8 cellular contexts compared by ENCODE assay signal in genomic region chr16:69964960-69965660, GRCh38. TPM values are rescaled to one million over a fixed set of nuclear protein-coding genes. Genes with fewer than 3 reads are reported as not detected.
DNase-seq lines count a peak whose midpoint lies in the region; ATAC-seq, FAIRE-seq and TF ChIP-seq lines count a peak whose summit lies in the region.
"Not testable (repeated sequence)": the region's sequence is repeated elsewhere in the genome, so short reads cannot be mapped to it uniquely, and the experiment has no call there.

No MANE protein-coding gene starts in this region.

- not testable (repeated sequence) for H4K91ac ChIP-seq in trophoblast cell (ENCODE audit: low read depth, low read length)

- POLR2A ChIA-PET in HepG2 (lab: Yijun Ruan, JAX) = not testable (repeated sequence)

- CTCF ChIA-PET in Calu3 (lab: Charles Lee); HepG2 (lab: Yijun Ruan, JAX; ENCODE audit: low intra/inter-chr PET ratio, low total read pairs): not testable (repeated sequence)

- H3K4ac ChIP-seq in trophoblast cell (ENCODE audit: low read depth, low read length) = not testable (repeated sequence)

- not testable (repeated sequence) for H3K36me3 ChIP-seq in WERI-Rb-1; HepG2 (replicated peaks in 1 of 2; ENCODE audit: control insufficient read depth in 1 of 2, insufficient read depth in 2 of 2, low read length in 2 of 2); trophoblast cell (ENCODE audit: control insufficient read depth in 1 of 2, insufficient read depth in 2 of 2, low read length in 2 of 2); tibial artery

- not testable (repeated sequence) for H3K27ac ChIP-seq in WERI-Rb-1; HepG2 (ENCODE audit: extremely low read length, insufficient read depth, low read length); trophoblast cell (ENCODE audit: low read depth, low read length)
- peak overlapping the region; percentile 13 to 89 for H3K27ac ChIP-seq in coronary artery
- H3K27ac ChIP-seq in tibial artery = peak overlapping the region; percentile 59 to 73

- peak overlapping the region; percentile 84 for H4K8ac ChIP-seq in trophoblast cell (ENCODE audit: low read depth, low read length)

- not testable (repeated sequence) for H3K4me3 ChIP-seq in WERI-Rb-1 (ENCODE audit: low read depth, low read length)
- H3K4me3 ChIP-seq in coronary artery = peak overlapping the region; percentile 89
- peak overlapping the region; percentile 7 to 57 (median 53); a peak in 5 of 6 replicates for H3K4me3 ChIP-seq in HepG2 (replicated peaks in 1 of 3; ENCODE audit: insufficient read depth in 1 of 3, low read depth in 2 of 3, low read length in 3 of 3)
- peak overlapping the region; percentile 53 for H3K4me3 ChIP-seq in trophoblast cell (ENCODE audit: low read depth, low read length)
- H3K4me3 ChIP-seq in tibial artery = peak overlapping the region; percentile 56 to 60

- H3K27me3 ChIP-seq in WERI-Rb-1 (ENCODE audit: insufficient read depth, low read depth, severe bottlenecking); HepG2 (ENCODE audit: control insufficient read depth in 1 of 2, insufficient read depth in 2 of 2, low read length in 2 of 2); trophoblast cell (ENCODE audit: insufficient read depth, low read length); tibial artery: not testable (repeated sequence)

- not testable (repeated sequence) for H2BK12ac ChIP-seq in trophoblast cell (ENCODE audit: low read length)

- not testable (repeated sequence) for H3K23ac ChIP-seq in trophoblast cell (ENCODE audit: low read length)

- H2AK5ac ChIP-seq in trophoblast cell (ENCODE audit: low read length) = not testable (repeated sequence)

- peak overlapping the region; percentile 76 for H3K4me2 ChIP-seq in HepG2 (ENCODE audit: low read depth, low read length)
- peak overlapping the region; percentile 52 for H3K4me2 ChIP-seq in trophoblast cell (ENCODE audit: low read length)

- H3K4me1 Mint-ChIP-seq in Calu3 (ENCODE audit: low read depth, unreplicated experiment) = not testable (repeated sequence)

- not testable (repeated sequence) for H3K79me2 ChIP-seq in HepG2 (ENCODE audit: insufficient read depth, low read length); trophoblast cell (ENCODE audit: control insufficient read depth, insufficient read depth, low read length, poor library complexity)

- H3K79me1 ChIP-seq in trophoblast cell (ENCODE audit: low read length) = not testable (repeated sequence)

- WGBS in HepG2 (ENCODE audit: low lambda C conversion rate) = 59% methylated on average over 11 of the region's 68 CpGs
- WGBS in trophoblast cell (ENCODE audit: extremely low coverage, insufficient coverage, insufficient read length) = no CpG with 5 or more reads among the region's 68 CpGs

- H4K20me1 ChIP-seq in HepG2 (ENCODE audit: insufficient read depth, low read length) = not testable (repeated sequence)

- not testable (repeated sequence) for H3K4me1 ChIP-seq in HepG2 (ENCODE audit: insufficient read depth, low read length); trophoblast cell (ENCODE audit: control insufficient read depth in 1 of 2, insufficient read depth in 2 of 2, low read length in 2 of 2); tibial artery

- not testable (repeated sequence) for H2BK120ac ChIP-seq in trophoblast cell (ENCODE audit: insufficient read depth, low read length, poor library complexity)

- not testable (repeated sequence) for FAIRE-seq in HepG2 (lab: Jason Lieb, UNC)

- H4K12ac ChIP-seq in trophoblast cell (ENCODE audit: low read depth, low read length) = peak overlapping the region; percentile 54

- not testable (repeated sequence) for H3K9me3 ChIP-seq in WERI-Rb-1 (ENCODE audit: severe bottlenecking); HepG2 (ENCODE audit: low read length); trophoblast cell (ENCODE audit: insufficient read depth, low read depth, low read length); tibial artery

- H3K18ac ChIP-seq in trophoblast cell (ENCODE audit: low read length) = not testable (repeated sequence)

- H3K9ac ChIP-seq in HepG2 (ENCODE audit: insufficient read depth, low read depth, low read length) = peak overlapping the region; percentile 59
- H3K9ac ChIP-seq in trophoblast cell (ENCODE audit: low read length) = not testable (repeated sequence)

- in situ Hi-C loops in HepG2 (cut with HindIII; ENCODE audit: extremely low pct_ligation_motif_present, low pct_unique_long_range_greater_than_20kb) = not testable (repeated sequence)

- intact Hi-C loops in Calu3 (cut with micrococcal nuclease; ENCODE audit: unreplicated experiment); Right ventricle myocardium inferior (cut with DNase I); HepG2 (cut with micrococcal nuclease; ENCODE audit: unreplicated experiment); tibial artery (cut with DNase I; ENCODE audit: low total_unique reads): not testable (repeated sequence)

- not testable (repeated sequence) for H3K27ac Mint-ChIP-seq in Calu3 (ENCODE audit: unreplicated experiment)

- H2AFZ ChIP-seq in HepG2 (ENCODE audit: low read length); trophoblast cell (ENCODE audit: insufficient read depth, low read length, poor library complexity): not testable (repeated sequence)

- not testable (repeated sequence) for H2BK5ac ChIP-seq in trophoblast cell (ENCODE audit: low read depth, low read length, poor library complexity)

- not testable (repeated sequence) for TF ChIP-seq CTCF in Calu3 (IDR thresholded peaks at IDR 0.05; ENCODE audit: unreplicated experiment); WERI-Rb-1 (IDR thresholded peaks at IDR 0.05; ENCODE audit: low read depth, low read length); coronary artery (IDR thresholded peaks at IDR 0.05); HepG2 (CRISPR knock-in tag; IDR thresholded peaks at IDR 0.05); tibial artery (IDR thresholded peaks at IDR 0.05)

- DNase-seq in Calu3 = peak; percentile 36
- peak; percentile 40 for DNase-seq in WERI-Rb-1
- peak; percentile 73 for DNase-seq in coronary artery (ENCODE audit: low spot score)
- peak; percentile 89 for DNase-seq in Right ventricle myocardium inferior (ENCODE audit: missing footprints)
- not testable (repeated sequence) for DNase-seq in HepG2 (ENCODE audit: low spot score)
- peak in 1 of 2 donors; percentile 18 for DNase-seq in trophoblast cell
- peak in 1 of 2 donors; percentile 77 for DNase-seq in tibial artery

- H3K27me3 Mint-ChIP-seq in Calu3 (ENCODE audit: unreplicated experiment) = not testable (repeated sequence)

- not testable (repeated sequence) for BruUV-seq in Calu3 (replicated peaks; lab: Mats Ljungman, UMichigan)
- BruUV-seq in HepG2 (replicated peaks; lab: Mats Ljungman, UMichigan) = TSS peak; percentile 80

- not testable (repeated sequence) for TF ChIP-seq RAD21 in HepG2 (CRISPR knock-in tag; IDR thresholded peaks at IDR 0.05)

- not testable (repeated sequence) for TF ChIP-seq EP300 in HepG2 (IDR thresholded peaks at IDR 0.05; ENCODE audit: low read depth in 2 of 2, low read length in 2 of 2); HepG2 (CRISPR knock-in tag; IDR thresholded peaks at IDR 0.05; ENCODE audit: borderline replicate concordance)

- H3K9me3 Mint-ChIP-seq in Calu3 (ENCODE audit: low read depth, unreplicated experiment) = not testable (repeated sequence)

- TF ChIP-seq POLR2A in HepG2 (IDR thresholded peaks at IDR 0.05; ENCODE audit: insufficient read depth in 1 of 2, low read depth in 2 of 2, low read length in 2 of 2) = peak; percentile 29 to 53; a peak in 2 of 4 replicates

- not testable (repeated sequence) for H3K36me3 Mint-ChIP-seq in Calu3 (ENCODE audit: insufficient read depth, unreplicated experiment)

- not testable (repeated sequence) for H3K4me3 Mint-ChIP-seq in Calu3 (ENCODE audit: low read depth, unreplicated experiment)

- not testable (repeated sequence) for H3K14ac ChIP-seq in trophoblast cell (ENCODE audit: low read length)

- ATAC-seq in HG02981 (IDR thresholded peaks at IDR 0.05; ENCODE audit: unreplicated experiment) (peak; percentile 52), Right ventricle myocardium inferior (peak; percentile 97), HepG2 (peak; percentile 95)

RNA-seq across cellular contexts. Expression of gene CLEC18A, which starts 14.0 kb away (rescaled TPM):
- total RNA-seq in Calu3 (2022) = 2.2 and 3.6 TPM in 2 replicates
- 0.35 TPM for total RNA-seq in Right ventricle myocardium inferior
- 0.22 TPM in 1 of 2 replicates, not detected in the other for total RNA-seq in HepG2 (2016; rRNA removed; fragmentation: Illumina TruSeq; extraction: Trizol)
- total RNA-seq in HepG2 (2016; cell fraction: cytosol; rRNA removed; fragmentation: Illumina TruSeq; extraction: Trizol; ENCODE audit: low read depth) = 0.20 TPM in 1 of 2 replicates, not detected in the other
- 0.28 TPM in 1 of 2 replicates, not detected in the other for total RNA-seq in HepG2 (2016; cell fraction: insoluble cytoplasmic fraction; rRNA removed; fragmentation: Illumina TruSeq; extraction: Trizol)
- total RNA-seq in HepG2 (2016; cell fraction: membrane; rRNA removed; fragmentation: Illumina TruSeq; extraction: Trizol) = 0.09 and 0.10 TPM in 2 replicates
- 0.19 and 0.99 TPM in 2 replicates for total RNA-seq in HepG2 (2016; cell fraction: nucleus; rRNA removed; fragmentation: Illumina TruSeq; extraction: Trizol)
- polyA plus RNA-seq in HepG2 (2011; rRNA removed) = 0.42 and 0.72 TPM in 2 replicates
- polyA plus RNA-seq in HepG2 (2011; cell fraction: cytosol; rRNA removed) = 0.20 and 0.26 TPM in 2 replicates
- 3.1 and 3.2 TPM in 2 replicates for polyA plus RNA-seq in HepG2 (2011; cell fraction: nucleus; rRNA removed)
- polyA plus RNA-seq in HepG2 (2012) = 0.30 and 0.51 TPM in 2 replicates
- not detected in 2 replicates for polyA plus RNA-seq in HepG2 (2016; cell fraction: cytosol; fragmentation: Illumina TruSeq; extraction: Trizol; ENCODE audit: low read depth)
- 0.17 TPM in 1 of 2 replicates, not detected in the other for polyA plus RNA-seq in HepG2 (2016; cell fraction: insoluble cytoplasmic fraction; fragmentation: Illumina TruSeq; extraction: Trizol; ENCODE audit: low read depth)
- not detected in 2 replicates for polyA plus RNA-seq in HepG2 (2016; cell fraction: membrane; fragmentation: Illumina TruSeq; extraction: Trizol; ENCODE audit: low read depth)
- 0.26 and 1.1 TPM in 2 replicates for polyA plus RNA-seq in HepG2 (2016; cell fraction: nucleus; fragmentation: Illumina TruSeq; extraction: Trizol; ENCODE audit: insufficient read depth, low read depth)
- 1.6 and 3.1 TPM in 2 replicates for polyA minus RNA-seq in HepG2 (2011; rRNA and poly(A)+ RNA removed; ENCODE audit: low replicate concordance)
- polyA minus RNA-seq in HepG2 (2011; cell fraction: cytosol; rRNA and poly(A)+ RNA removed) = 0.35 TPM in 1 of 2 replicates, not detected in the other
- 0.90 and 1.4 TPM in 2 replicates for polyA minus RNA-seq in HepG2 (2011; cell fraction: nucleus; rRNA and poly(A)+ RNA removed)
- 0.44 and 0.57 TPM in 2 replicates for polyA plus RNA-seq in trophoblast cell (2013)
